32 cellular contexts compared by ENCODE assay signal in the genomic region with DNA sequence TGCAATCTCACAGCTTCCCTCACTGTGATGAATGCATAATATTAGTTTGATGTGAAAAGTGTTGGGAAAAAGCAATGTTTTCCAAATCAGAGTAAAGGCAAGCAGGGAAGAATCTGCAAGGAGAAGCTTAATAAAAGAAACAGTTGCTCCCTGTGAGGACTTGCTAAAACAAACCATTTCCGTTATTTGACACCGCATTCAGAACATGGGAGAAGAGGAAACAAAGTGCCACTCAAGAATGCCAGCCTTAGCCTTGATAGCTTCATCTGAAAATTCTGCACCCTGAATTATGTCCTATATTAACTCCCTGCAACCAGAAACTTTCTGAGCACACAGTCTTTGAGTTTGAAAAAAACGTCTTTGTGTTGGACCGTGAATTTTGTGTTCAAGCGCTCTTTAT.
A peak's percentile ranks its signal among the peaks of the same experiment; 100 is the strongest.
DNase-seq lines count a peak whose midpoint lies in the region; ATAC-seq and TF ChIP-seq lines count a peak whose summit lies in the region.
"Had no signal": no experiment of that assay in that cellular context is flagged by ENCODE, and none has a peak within 500 bp of the region (broad histone marks: within the 10 kb centered on the region; RNA-seq: fewer than 3 reads in every experiment).

No MANE protein-coding gene starts in this region.

- 56 to 87% methylated on average over 5 of the region's 5 CpGs for WGBS in endodermal cell (ENCODE audit: insufficient coverage in 1 of 2, insufficient read length in 1 of 2), 2 experiments

- DNase-seq in HEK293T (ENCODE audit: extremely low spot score) (no peak), NCI-H2107 treated with DMSO at 0.1 percent for 48 hours (lab: John Stamatoyannopoulos, UW; ENCODE audit: unreplicated experiment) (peak; percentile 71), endodermal cell (no peak), nephron progenitor cell (no peak), iPS-NIHi11 (ENCODE audit: low spot score) (no peak), NCI-H1436 (lab: John Stamatoyannopoulos, UW) (no peak), mucosa of descending colon (no peak), NOMO-1 treated with DMSO at 0.1 percent for 48 hours (lab: John Stamatoyannopoulos, UW; ENCODE audit: unreplicated experiment) (no peak)
- DNase-seq: ACHN; activated CD4-positive, alpha-beta memory T cell treated with anti-CD3 and anti-CD28 coated beads, Interleukin-2, amount 10 ng/mL, durations not matched to agents 7 days and 5 days; activated CD8-positive, alpha-beta memory T cell treated with anti-CD3 and anti-CD28 coated beads, Interleukin-2, amount 50 U/mL, for 4 hours; activated naive CD4-positive, alpha-beta T cell; activated naive CD8-positive, alpha-beta T cell treated with anti-CD3 and anti-CD28 coated beads, Interleukin-2, amount 50 U/mL, for 24 hours; dermis blood vessel endothelial cell; DMS 273 treated with DMSO at 0.1 percent for 48 hours; gastrocnemius medialis; H7; left cardiac atrium; mammary epithelial cell; NCI-H526; right cardiac atrium; SHP77; stimulated activated CD4-positive, alpha-beta T cell treated with anti-CD3 and anti-CD28 coated beads, Interleukin-1b, Interleukin-23, amount 100 ng/mL, for 48 hours; stimulated activated naive CD8-positive, alpha-beta T cell treated with anti-CD3 and anti-CD28 coated beads, Interleukin-15, Interleukin-2, amounts not matched to agents 100 U/mL and 50 U/mL, for 24 hours had no signal

- H3K4me3 ChIP-seq in endodermal cell (ENCODE audit: low read length) (no peak overlapping the region), mucosa of descending colon (no peak overlapping the region)
- H3K4me3 ChIP-seq: gastrocnemius medialis, GM12878, thoracic aorta, vagina had no signal

- H3K36me3 Mint-ChIP-seq in endodermal cell (ENCODE audit: low read depth) (no peaks in the 10 kb centered on the region), nephron progenitor cell (ENCODE audit: low read depth) (no peaks in the 10 kb centered on the region)

- peaks cover 16% of the 10 kb centered on the region for H3K4me1 Mint-ChIP-seq in endodermal cell
- peaks cover 16% of the 10 kb centered on the region for H3K4me1 Mint-ChIP-seq in nephron progenitor cell
- H3K4me1 Mint-ChIP-seq: activated CD4-positive, alpha-beta memory T cell treated with anti-CD3 and anti-CD28 coated beads, Interleukin-2, amount 10 ng/mL, durations not matched to agents 7 days and 5 days; activated naive CD8-positive, alpha-beta T cell treated with anti-CD3 and anti-CD28 coated beads, Interleukin-2, amount 50 U/mL, for 24 hours; B cell; central memory CD8-positive, alpha-beta T cell had no signal

- H3K27ac Mint-ChIP-seq in endodermal cell (no peak overlapping the region), nephron progenitor cell (peak overlapping the region; percentile 64)
- H3K27ac Mint-ChIP-seq: activated CD4-positive, alpha-beta memory T cell treated with anti-CD3 and anti-CD28 coated beads, Interleukin-2, amount 10 ng/mL, durations not matched to agents 7 days and 5 days; activated naive CD8-positive, alpha-beta T cell treated with anti-CD3 and anti-CD28 coated beads, Interleukin-2, amount 50 U/mL, for 24 hours; B cell; T-helper 2 cell treated with Interferon-gamma antibody and Interleukin-4, amounts not matched to agents 5 μg/mL and 100 μg/mL, for 36 hours had no signal

- no peak overlapping the region for H3K9ac ChIP-seq in endodermal cell (ENCODE audit: extremely low read depth, low read length, poor library complexity, severe bottlenecking)

- intact Hi-C loops in mucosa of descending colon (cut with DNase I, micrococcal nuclease): no loop called here

- H3K36me3 ChIP-seq in endodermal cell (ENCODE audit: control insufficient read depth, insufficient read depth, low read length) (no peaks in the 10 kb centered on the region), mucosa of descending colon (ENCODE audit: low read depth) (no peaks in the 10 kb centered on the region)
- H3K36me3 ChIP-seq: gastrocnemius medialis, thoracic aorta, vagina had no signal

- H3K27me3 Mint-ChIP-seq in endodermal cell (ENCODE audit: insufficient read depth): no peaks in the 10 kb centered on the region
- no peaks in the 10 kb centered on the region for H3K27me3 Mint-ChIP-seq in nephron progenitor cell (ENCODE audit: low read depth, poor library complexity)
- H3K27me3 Mint-ChIP-seq: activated CD4-positive, alpha-beta memory T cell treated with anti-CD3 and anti-CD28 coated beads, Interleukin-2, amount 10 ng/mL, durations not matched to agents 7 days and 5 days; activated naive CD8-positive, alpha-beta T cell treated with anti-CD3 and anti-CD28 coated beads, Interleukin-2, amount 50 U/mL, for 24 hours; B cell; central memory CD8-positive, alpha-beta T cell had no signal

- CTCF ChIA-PET in HEK293T (lab: Yijun Ruan, JAX): no interaction called here

- no peaks in the 10 kb centered on the region for H3K9me3 ChIP-seq in endodermal cell (ENCODE audit: control insufficient read depth, low read length)
- no peaks in the 10 kb centered on the region for H3K9me3 ChIP-seq in mucosa of descending colon
- H3K9me3 ChIP-seq: gastrocnemius medialis, thoracic aorta, vagina had no signal

- H3K4me3 Mint-ChIP-seq in endodermal cell (no peak overlapping the region), nephron progenitor cell (no peak overlapping the region)
- H3K4me3 Mint-ChIP-seq: activated CD4-positive, alpha-beta memory T cell treated with anti-CD3 and anti-CD28 coated beads, Interleukin-2, amount 10 ng/mL, durations not matched to agents 7 days and 5 days; activated naive CD8-positive, alpha-beta T cell treated with anti-CD3 and anti-CD28 coated beads, Interleukin-2, amount 50 U/mL, for 24 hours; B cell; central memory CD8-positive, alpha-beta T cell; T-helper 2 cell treated with Interferon-gamma antibody and Interleukin-4, amounts not matched to agents 5 μg/mL and 100 μg/mL, for 36 hours had no signal

- H3K27me3 ChIP-seq in endodermal cell (ENCODE audit: control insufficient read depth, insufficient read depth, low read length, poor library complexity, severe bottlenecking): no peaks in the 10 kb centered on the region
- H3K27me3 ChIP-seq: gastrocnemius medialis, vagina had no signal

- H3K9me3 Mint-ChIP-seq in endodermal cell: no peaks in the 10 kb centered on the region
- H3K9me3 Mint-ChIP-seq in nephron progenitor cell: peaks cover 5% of the 10 kb centered on the region
- H3K9me3 Mint-ChIP-seq: activated CD4-positive, alpha-beta memory T cell treated with anti-CD3 and anti-CD28 coated beads, Interleukin-2, amount 10 ng/mL, durations not matched to agents 7 days and 5 days; activated naive CD8-positive, alpha-beta T cell treated with anti-CD3 and anti-CD28 coated beads, Interleukin-2, amount 50 U/mL, for 24 hours; central memory CD8-positive, alpha-beta T cell; T-helper 2 cell treated with Interferon-gamma antibody and Interleukin-4, amounts not matched to agents 5 μg/mL and 100 μg/mL, for 36 hours had no signal

- H3K4me1 ChIP-seq in endodermal cell (ENCODE audit: control insufficient read depth, insufficient read depth, low read length): no peaks in the 10 kb centered on the region
- H3K4me1 ChIP-seq in mucosa of descending colon (ENCODE audit: low read depth): no peaks in the 10 kb centered on the region
- H3K4me1 ChIP-seq: gastrocnemius medialis, vagina had no signal

- TF ChIP-seq CTCF in endodermal cell (conservative IDR thresholded peaks at IDR 0.05): no peak
- no peak for TF ChIP-seq CTCF in nephron progenitor cell (IDR thresholded peaks at IDR 0.05)
- no peak for TF ChIP-seq CTCF in mucosa of descending colon (IDR thresholded peaks at IDR 0.05)

- peak overlapping the region; percentile 95 for H3K27ac ChIP-seq in endodermal cell (ENCODE audit: low read depth, low read length)
- H3K27ac ChIP-seq: gastrocnemius medialis, HL-60, thoracic aorta, vagina had no signal

- ATAC-seq in mucosa of descending colon: no peak
- ATAC-seq: activated naive CD8-positive, alpha-beta T cell treated with anti-CD3 and anti-CD28 coated beads, Interleukin-2, amount 50 U/mL, for 24 hours; gastrocnemius medialis; GM12878; HepG2; left cardiac atrium; right cardiac atrium; stimulated activated naive CD8-positive, alpha-beta T cell treated with anti-CD3 and anti-CD28 coated beads, Interleukin-15, Interleukin-2, amounts not matched to agents 100 U/mL and 50 U/mL, for 24 hours had no signal

- POLR2A ChIA-PET in HEK293T (lab: Yijun Ruan, JAX): no interaction called here

TF ChIP-seq in HEK293T, 16 proteins besides CTCF, POLR2A, EP300 and RAD21:
- TF ChIP-seq BHLHE40 (IDR thresholded peaks at IDR 0.05; ENCODE audit: borderline replicate concordance) (no peak), SUZ12 (IDR thresholded peaks at IDR 0.05) (no peak), PKNOX1 (IDR thresholded peaks at IDR 0.05) (peak; percentile 27; the same call in 1 of the 2 replicates), L3MBTL2 (conservative IDR thresholded peaks at IDR 0.05) (no peak), FOXA1 (IDR thresholded peaks at IDR 0.05) (no peak), FOXM1 (IDR thresholded peaks at IDR 0.05; ENCODE audit: borderline replicate concordance) (no peak), FOXK2 (IDR thresholded peaks at IDR 0.05) (no peak), HDGF (IDR thresholded peaks at IDR 0.05; ENCODE audit: borderline replicate concordance) (no peak)
TF ChIP-seq in HEK293T: peak in this region for 1.
